13 cellular contexts compared by ENCODE assay signal in genomic region chr16:29927523-29927905, GRCh38. TPM values are rescaled to one million over a fixed set of nuclear protein-coding genes. Genes with fewer than 3 reads are reported as not detected.
DNase-seq lines count a peak whose midpoint lies in the region; ATAC-seq, FAIRE-seq and TF ChIP-seq lines count a peak whose summit lies in the region.
"Had no signal": no experiment of that assay in that cellular context is flagged by ENCODE, and none has a peak within 500 bp of the region (broad histone marks: within the 10 kb centered on the region; RNA-seq: fewer than 3 reads in every experiment).

No MANE protein-coding gene starts in this region.

- H3K23me2 ChIP-seq in H9 (ENCODE audit: insufficient read length, low read depth, low read length, poor library complexity, severe bottlenecking) = peaks cover 20% of the 10 kb centered on the region

- no peak overlapping the region for H2AFZ ChIP-seq in H9 (ENCODE audit: low read length)

- no peaks in the 10 kb centered on the region for H3K9me3 Mint-ChIP-seq in H9
- H3K9me3 Mint-ChIP-seq in naive B cell = no peaks in the 10 kb centered on the region
- H3K9me3 Mint-ChIP-seq: effector memory CD8-positive, alpha-beta T cell had no signal

- no peak overlapping the region for H2BK15ac ChIP-seq in H9 (ENCODE audit: low read depth, low read length)

- H3K27ac ChIP-seq in A549 (peak overlapping the region in 1 of 2 experiments; percentile 98; a peak in 2 of 6 replicates), H9 (ENCODE audit: insufficient read length, low read depth, low read length) (no peak overlapping the region)
- H3K27ac ChIP-seq: SJCRH30 had no signal

- H3K14ac ChIP-seq in H9 (ENCODE audit: insufficient read depth, low read length) = no peak overlapping the region

- no peak overlapping the region for H2AK5ac ChIP-seq in H9 (ENCODE audit: insufficient read length, low read length)

- no peak for TF ChIP-seq RAD21 in A549 (conservative IDR thresholded peaks at IDR 0.05 in 1 of 2, IDR thresholded peaks at IDR 0.05 in 1 of 2)

- H3K36me3 Mint-ChIP-seq in H9 (ENCODE audit: insufficient read depth in 1 of 3, low read depth in 3 of 3) = peaks cover 2 to 13% (median 8%) of the 10 kb centered on the region in 3 experiments; a peak in 6 of 7 replicates
- H3K36me3 Mint-ChIP-seq in naive B cell = no peaks in the 10 kb centered on the region

- POLR2A ChIA-PET in A549 (lab: Yijun Ruan, JAX) = interaction anchor here (2.4 kb wide), 1 partner anchor 17 kb away, joined by 42 read pairs; no protein-coding TSS in a partner anchor

- H3K23ac ChIP-seq in H9 (ENCODE audit: insufficient read length, low read depth, low read length) = no peak overlapping the region

- H3K4me1 ChIP-seq in A549 (peaks cover 19% of the 10 kb centered on the region), H9 (ENCODE audit: insufficient read depth, low read length) (peaks cover 8% of the 10 kb centered on the region; the same call in 1 of the 2 replicates)

- no peak overlapping the region for H2BK12ac ChIP-seq in H9 (ENCODE audit: insufficient read length, low read depth, low read length)

- H3K4me3 Mint-ChIP-seq in H9 = peak overlapping the region; percentile 89 to 96
- peak overlapping the region; percentile 87 to 99 (median 96) for H3K4me3 Mint-ChIP-seq in naive B cell

- TF ChIP-seq POLR2A in A549 (IDR thresholded peaks at IDR 0.05; ENCODE audit: low read length) = no peak

- no peak overlapping the region for H3K9ac ChIP-seq in H9 (ENCODE audit: extremely low read depth, insufficient read length, low read length)

- H3K27me3 ChIP-seq in H9 (ENCODE audit: insufficient read depth, low read length) = no peaks in the 10 kb centered on the region
- H3K27me3 ChIP-seq: SJCRH30, testis had no signal

- H2BK5ac ChIP-seq in H9 (ENCODE audit: insufficient read length, low read length) = no peak overlapping the region

- no peak overlapping the region for H2BK120ac ChIP-seq in H9 (ENCODE audit: low read depth, low read length, poor library complexity, severe bottlenecking)

- H3K56ac ChIP-seq in H9 (ENCODE audit: insufficient read length, low read depth, low read length) = no peak overlapping the region

- H3K4me1 Mint-ChIP-seq in H9 (peaks cover 21 to 30% of the 10 kb centered on the region in 2 experiments), naive B cell (peaks cover 21 to 38% (median 37%) of the 10 kb centered on the region in 3 donors)

- H3T11ph ChIP-seq in H9 (ENCODE audit: low read length) = no peak overlapping the region

- no peaks in the 10 kb centered on the region for H3K79me2 ChIP-seq in H9 (ENCODE audit: insufficient read depth, low read length)

- no peaks in the 10 kb centered on the region for H3K27me3 Mint-ChIP-seq in H9 (ENCODE audit: low read depth)
- no peaks in the 10 kb centered on the region for H3K27me3 Mint-ChIP-seq in naive B cell

- H3K4me2 ChIP-seq in A549 = peak overlapping the region; percentile 98
- H3K4me2 ChIP-seq in H9 (ENCODE audit: insufficient read depth, insufficient read length, low read length) = no peak overlapping the region

- no peaks in the 10 kb centered on the region for H3K79me1 ChIP-seq in H9 (ENCODE audit: insufficient read depth, low read depth, low read length, poor library complexity, severe bottlenecking)

- H4K91ac ChIP-seq in H9 (ENCODE audit: insufficient read length, low read depth, low read length) = no peak overlapping the region

- no peak overlapping the region for H3K18ac ChIP-seq in H9 (ENCODE audit: insufficient read length, low read depth, low read length)

- no peak for TF ChIP-seq EP300 in A549 (IDR thresholded peaks at IDR 0.05)

- no peak for ATAC-seq in A549
- no peak for ATAC-seq in naive B cell (ENCODE audit: low read depth in 2 of 2)
- no peak for ATAC-seq in HG02885 (IDR thresholded peaks at IDR 0.05; ENCODE audit: poor library complexity, unreplicated experiment)
- ATAC-seq in GM19467 (IDR thresholded peaks at IDR 0.05; ENCODE audit: unreplicated experiment) = no peak
- ATAC-seq: effector memory CD8-positive, alpha-beta T cell had no signal

- CTCF ChIA-PET in A549 (lab: Yijun Ruan, JAX) = interaction anchor here (0.9 to 4.8 kb wide), 7 partner anchors 13 to 112 kb away, joined by 3 to 28 read pairs (median 3); partner anchors contain the start of genes PAGR1 and TMEM219

- 96% methylated on average over 2 of the region's 2 CpGs for WGBS in A549 (ENCODE audit: missing lambda C conversion rate)
- WGBS in H9 (ENCODE audit: extremely low coverage, insufficient read length, low lambda C conversion rate) = no CpG with 5 or more reads among the region's 2 CpGs

- no peak for FAIRE-seq in A549 (lab: Jason Lieb, UNC)

- H4K20me1 ChIP-seq in H9 (ENCODE audit: control insufficient read depth, insufficient read depth, insufficient read length) = no peaks in the 10 kb centered on the region

- DNase-seq in A549 (ENCODE audit: low read depth in 1 of 2, low spot score in 1 of 2) (no peak), H9 (no peak), astrocyte of the hippocampus (ENCODE audit: low read depth, low spot score) (peak; percentile 46), naive B cell (no peak), NCI-H128 (lab: John Stamatoyannopoulos, UW; ENCODE audit: unreplicated experiment) (no peak), COLO829 (ENCODE audit: low spot score) (no peak)
- DNase-seq: DMS 273 treated with DMSO at 0.1 percent for 48 hours; effector memory CD8-positive, alpha-beta T cell; HCEC 1CT; SJCRH30; testis had no signal

- no peak overlapping the region for H4K8ac ChIP-seq in H9 (replicated peaks; ENCODE audit: insufficient read length, low read depth, low read length)

- TF ChIP-seq CTCF in A549 (IDR thresholded peaks at IDR 0.05) (no peak), H9 (conservative IDR thresholded peaks at IDR 0.05) (no peak)

- no peak overlapping the region for H3K4me3 ChIP-seq in A549

- no peak overlapping the region for H4K5ac ChIP-seq in H9 (ENCODE audit: insufficient read length, low read depth, low read length)

- no peak overlapping the region for H3K4ac ChIP-seq in H9 (ENCODE audit: low read depth, low read length)

- H2BK20ac ChIP-seq in H9 (ENCODE audit: low read depth, low read length, poor library complexity, severe bottlenecking) = no peak overlapping the region

- H3K9me3 ChIP-seq in A549 (no peaks in the 10 kb centered on the region), H9 (ENCODE audit: control insufficient read depth, low read depth, low read length) (no peaks in the 10 kb centered on the region)
- H3K9me3 ChIP-seq: SJCRH30, testis had no signal

- H3K27ac Mint-ChIP-seq in H9 = no peak overlapping the region
- H3K27ac Mint-ChIP-seq in naive B cell = peak overlapping the region in 4 of 6 donors; percentile 4 to 76 (median 51)

TF ChIP-seq in A549, 52 proteins besides CTCF, POLR2A, EP300 and RAD21:
- TF ChIP-seq CEBPB (IDR thresholded peaks at IDR 0.05) (0 out of 4 replicates have a peak, but pooled peaks of 1 of the 2 experiments have one; percentile 8), FOSL2 (IDR thresholded peaks at IDR 0.05) (no peak), FOSL2 (CRISPR knock-in tag; IDR thresholded peaks at IDR 0.05) (no peak)

RNA-seq across cellular contexts. Expression of gene KCTD13, which starts 1.5 kb away (rescaled TPM):
- polyA plus RNA-seq in A549 (2011; rRNA removed) (14.6 and 15.3 TPM in 2 replicates), A549 (2017; fragmentation: RNase III; extraction: RNeasy Plus Mini Kit Qiagen cat#74134 plus additional on column Dnase treatment) (11.9 to 13.3 TPM (median 12.7 TPM) in 3 replicates), naive B cell (ENCODE audit: low read depth in 6 of 6) (10 to 100 TPM in 3 of 6 donors, 1 to 10 TPM in 3; 7.4 to 19.0 (median 10.4) TPM)
- polyA plus RNA-seq in A549 (2012; cell fraction: cytosol; rRNA removed) = 26.6 and 33.9 TPM in 2 replicates
- polyA plus RNA-seq in A549 (2012; cell fraction: nucleus; rRNA removed) = 105 and 113 TPM in 2 replicates
- polyA minus RNA-seq in A549 (2011; rRNA and poly(A)+ RNA removed) = 11.8 and 16.0 TPM in 2 replicates
- total RNA-seq in H9 (2021) = 16.8 and 18.3 TPM in 2 replicates

RNA-seq across cellular contexts. Expression of gene ASPHD1, which starts 27.2 kb away (rescaled TPM):
- polyA plus RNA-seq in A549 (2011; rRNA removed) = 3.7 and 4.6 TPM in 2 replicates
- polyA plus RNA-seq in A549 (2012; cell fraction: cytosol; rRNA removed) = 9.5 and 13.4 TPM in 2 replicates
- 11.7 and 12.5 TPM in 2 replicates for polyA plus RNA-seq in A549 (2012; cell fraction: nucleus; rRNA removed)
- polyA plus RNA-seq in A549 (2017; fragmentation: RNase III; extraction: RNeasy Plus Mini Kit Qiagen cat#74134 plus additional on column Dnase treatment) = 20.6 to 22.2 TPM (median 21.6 TPM) in 3 replicates
- 1.4 and 1.7 TPM in 2 replicates for polyA minus RNA-seq in A549 (2011; rRNA and poly(A)+ RNA removed)
- total RNA-seq in H9 (2021) = 16.7 and 17.9 TPM in 2 replicates
- not detected for polyA plus RNA-seq in naive B cell (ENCODE audit: low read depth in 6 of 6)

RNA-seq across cellular contexts. Expression of gene SEZ6L2, which starts 28.2 kb away (rescaled TPM):
- polyA plus RNA-seq in A549 (2011; rRNA removed) (4.3 and 5.1 TPM in 2 replicates), A549 (2017; fragmentation: RNase III; extraction: RNeasy Plus Mini Kit Qiagen cat#74134 plus additional on column Dnase treatment) (9.0 to 12.6 TPM (median 11.4 TPM) in 3 replicates), naive B cell (ENCODE audit: low read depth in 6 of 6) (not detected)
- polyA plus RNA-seq in A549 (2012; cell fraction: cytosol; rRNA removed) = 5.3 and 6.6 TPM in 2 replicates
- 17.3 and 28.0 TPM in 2 replicates for polyA plus RNA-seq in A549 (2012; cell fraction: nucleus; rRNA removed)
- polyA minus RNA-seq in A549 (2011; rRNA and poly(A)+ RNA removed) = 3.3 and 4.5 TPM in 2 replicates
- 44.7 and 50.8 TPM in 2 replicates for total RNA-seq in H9 (2021)
- total RNA-seq: SJCRH30 had no signal

RNA-seq across cellular contexts. Expression of gene TMEM219, which starts 34.4 kb away (rescaled TPM):
- polyA plus RNA-seq in A549 (2011; rRNA removed) (65.1 and 82.5 TPM in 2 replicates), A549 (2017; fragmentation: RNase III; extraction: RNeasy Plus Mini Kit Qiagen cat#74134 plus additional on column Dnase treatment) (68.1 to 77.2 TPM (median 74.4 TPM) in 3 replicates), naive B cell (ENCODE audit: low read depth in 6 of 6) (100 to 1,000 TPM; 181 to 222 (median 186) TPM)
- polyA plus RNA-seq in A549 (2012; cell fraction: cytosol; rRNA removed) = 66.5 and 71.2 TPM in 2 replicates
- polyA plus RNA-seq in A549 (2012; cell fraction: nucleus; rRNA removed) = 56.7 and 79.5 TPM in 2 replicates
- polyA minus RNA-seq in A549 (2011; rRNA and poly(A)+ RNA removed) = 55.4 and 65.0 TPM in 2 replicates
- total RNA-seq in H9 (2021) = 82.1 and 89.1 TPM in 2 replicates

RNA-seq across cellular contexts. Expression of gene TAOK2, which starts 46.2 kb away (rescaled TPM):
- 13.7 TPM in 2 replicates for polyA plus RNA-seq in A549 (2011; rRNA removed)
- 16.9 and 20.1 TPM in 2 replicates for polyA plus RNA-seq in A549 (2012; cell fraction: cytosol; rRNA removed)
- polyA plus RNA-seq in A549 (2012; cell fraction: nucleus; rRNA removed) = 55.5 and 72.3 TPM in 2 replicates
- polyA plus RNA-seq in A549 (2017; fragmentation: RNase III; extraction: RNeasy Plus Mini Kit Qiagen cat#74134 plus additional on column Dnase treatment) = 28.2 to 30.8 TPM (median 30.7 TPM) in 3 replicates
- polyA minus RNA-seq in A549 (2011; rRNA and poly(A)+ RNA removed) = 20.2 and 20.6 TPM in 2 replicates
- 43.1 and 43.9 TPM in 2 replicates for total RNA-seq in H9 (2021)
- polyA plus RNA-seq in naive B cell (ENCODE audit: low read depth in 6 of 6) = 1 to 10 TPM; 2.3 to 8.5 (median 3.4) TPM

Comparison
In these comparisons a context has a peak if more than half of its experiments do, and no peak if none do; other contexts are left out.
1. H3K27ac Mint-ChIP-seq: peak in naive B cell (4 of 6); none in H9 (0 of 3).
2. RNA of gene ASPHD1, which starts 27.2 kb away (polyA plus RNA-seq): 3.7 to 22.2 TPM in A549; not detected in naive B cell; every median in the first group is over 4 times any median in the second.
3. RNA of gene SEZ6L2, which starts 28.2 kb away (polyA plus RNA-seq): 4.3 to 28.0 TPM in A549; not detected in naive B cell; every median in the first group is over 4 times any median in the second.